ENCODE assay signal across 1 cellular context in the genomic region with DNA sequence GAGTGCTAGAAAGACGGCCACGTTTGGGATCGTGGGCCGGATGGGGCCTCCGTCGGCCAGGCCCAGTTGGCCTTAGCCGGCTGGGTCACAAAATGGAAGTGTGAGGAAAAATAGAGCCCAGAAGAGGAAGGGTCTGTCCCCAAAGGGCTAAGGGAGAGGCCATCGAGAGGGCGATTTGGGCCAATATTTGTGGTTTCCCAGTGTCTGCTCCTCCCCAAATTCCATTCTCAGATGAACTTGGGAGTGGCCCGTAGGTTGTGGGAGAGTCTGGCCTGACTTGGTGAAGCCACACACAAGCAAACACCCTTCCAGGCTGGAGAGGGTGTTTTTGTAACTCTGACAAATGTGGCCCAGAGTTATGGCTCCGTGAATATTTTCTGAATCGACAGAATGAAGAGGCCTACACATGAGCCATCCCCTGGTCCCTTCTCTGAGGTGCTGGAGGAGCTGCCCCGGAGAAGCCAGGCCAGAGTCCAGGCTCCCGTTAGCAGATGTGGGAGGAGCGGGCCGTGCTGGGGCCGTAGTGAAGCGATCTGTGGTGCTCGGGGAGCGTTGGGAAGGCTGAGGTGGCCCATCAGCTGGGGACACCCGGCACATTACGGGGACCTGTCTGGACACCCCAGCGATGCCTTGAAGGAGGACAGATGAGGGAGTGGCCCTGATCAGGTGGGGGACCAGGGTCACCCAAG.
A peak's percentile ranks its signal among the peaks of the same experiment; 100 is the strongest.
TF ChIP-seq lines count a peak whose summit lies in the region.

No MANE protein-coding gene starts in this region.

TF ChIP-seq in HEK293, 187 proteins besides CTCF, POLR2A, EP300 and RAD21 (continued from another document):
- TF ChIP-seq IKZF3 (tag by site-specific recombination; IDR thresholded peaks at IDR 0.05): peak; percentile 37; the same call in 1 of the 2 replicates
- no peak for TF ChIP-seq ZNF184 (tag by site-specific recombination; IDR thresholded peaks at IDR 0.05)
- no peak for TF ChIP-seq ZNF132 (tag by site-specific recombination; IDR thresholded peaks at IDR 0.05; ENCODE audit: borderline replicate concordance)
- TF ChIP-seq, protein P1, sequence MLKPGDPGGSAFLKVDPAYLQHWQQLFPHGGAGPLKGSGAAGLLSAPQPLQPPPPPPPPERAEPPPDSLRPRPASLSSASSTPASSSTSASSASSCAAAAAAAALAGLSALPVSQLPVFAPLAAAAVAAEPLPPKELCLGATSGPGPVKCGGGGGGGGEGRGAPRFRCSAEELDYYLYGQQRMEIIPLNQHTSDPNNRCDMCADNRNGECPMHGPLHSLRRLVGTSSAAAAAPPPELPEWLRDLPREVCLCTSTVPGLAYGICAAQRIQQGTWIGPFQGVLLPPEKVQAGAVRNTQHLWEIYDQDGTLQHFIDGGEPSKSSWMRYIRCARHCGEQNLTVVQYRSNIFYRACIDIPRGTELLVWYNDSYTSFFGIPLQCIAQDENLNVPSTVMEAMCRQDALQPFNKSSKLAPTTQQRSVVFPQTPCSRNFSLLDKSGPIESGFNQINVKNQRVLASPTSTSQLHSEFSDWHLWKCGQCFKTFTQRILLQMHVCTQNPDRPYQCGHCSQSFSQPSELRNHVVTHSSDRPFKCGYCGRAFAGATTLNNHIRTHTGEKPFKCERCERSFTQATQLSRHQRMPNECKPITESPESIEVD (tag by site-specific recombination; IDR thresholded peaks at IDR 0.05): no peak
- TF ChIP-seq MEIS1 (CRISPR knock-in tag; IDR thresholded peaks at IDR 0.05; ENCODE audit: borderline replicate concordance): no peak
- TF ChIP-seq ZFP41 (tag by site-specific recombination; IDR thresholded peaks at IDR 0.05; ENCODE audit: borderline replicate concordance): no peak
- no peak for TF ChIP-seq HIC1 (tag by site-specific recombination; IDR thresholded peaks at IDR 0.05)
- no peak for TF ChIP-seq ZNF544 (tag by site-specific recombination; IDR thresholded peaks at IDR 0.05)
- no peak for TF ChIP-seq ZNF768 (tag by site-specific recombination; IDR thresholded peaks at IDR 0.05)
- TF ChIP-seq ZFHX2 (tag by site-specific recombination; conservative IDR thresholded peaks at IDR 0.05): no peak
- no peak for TF ChIP-seq ZSCAN18 (tag by site-specific recombination; IDR thresholded peaks at IDR 0.05)
- no peak for TF ChIP-seq HOXC10 (CRISPR knock-in tag; IDR thresholded peaks at IDR 0.05)
- no peak for TF ChIP-seq ZNF610 (tag by site-specific recombination; IDR thresholded peaks at IDR 0.05; ENCODE audit: borderline replicate concordance)
- TF ChIP-seq, protein P2, sequence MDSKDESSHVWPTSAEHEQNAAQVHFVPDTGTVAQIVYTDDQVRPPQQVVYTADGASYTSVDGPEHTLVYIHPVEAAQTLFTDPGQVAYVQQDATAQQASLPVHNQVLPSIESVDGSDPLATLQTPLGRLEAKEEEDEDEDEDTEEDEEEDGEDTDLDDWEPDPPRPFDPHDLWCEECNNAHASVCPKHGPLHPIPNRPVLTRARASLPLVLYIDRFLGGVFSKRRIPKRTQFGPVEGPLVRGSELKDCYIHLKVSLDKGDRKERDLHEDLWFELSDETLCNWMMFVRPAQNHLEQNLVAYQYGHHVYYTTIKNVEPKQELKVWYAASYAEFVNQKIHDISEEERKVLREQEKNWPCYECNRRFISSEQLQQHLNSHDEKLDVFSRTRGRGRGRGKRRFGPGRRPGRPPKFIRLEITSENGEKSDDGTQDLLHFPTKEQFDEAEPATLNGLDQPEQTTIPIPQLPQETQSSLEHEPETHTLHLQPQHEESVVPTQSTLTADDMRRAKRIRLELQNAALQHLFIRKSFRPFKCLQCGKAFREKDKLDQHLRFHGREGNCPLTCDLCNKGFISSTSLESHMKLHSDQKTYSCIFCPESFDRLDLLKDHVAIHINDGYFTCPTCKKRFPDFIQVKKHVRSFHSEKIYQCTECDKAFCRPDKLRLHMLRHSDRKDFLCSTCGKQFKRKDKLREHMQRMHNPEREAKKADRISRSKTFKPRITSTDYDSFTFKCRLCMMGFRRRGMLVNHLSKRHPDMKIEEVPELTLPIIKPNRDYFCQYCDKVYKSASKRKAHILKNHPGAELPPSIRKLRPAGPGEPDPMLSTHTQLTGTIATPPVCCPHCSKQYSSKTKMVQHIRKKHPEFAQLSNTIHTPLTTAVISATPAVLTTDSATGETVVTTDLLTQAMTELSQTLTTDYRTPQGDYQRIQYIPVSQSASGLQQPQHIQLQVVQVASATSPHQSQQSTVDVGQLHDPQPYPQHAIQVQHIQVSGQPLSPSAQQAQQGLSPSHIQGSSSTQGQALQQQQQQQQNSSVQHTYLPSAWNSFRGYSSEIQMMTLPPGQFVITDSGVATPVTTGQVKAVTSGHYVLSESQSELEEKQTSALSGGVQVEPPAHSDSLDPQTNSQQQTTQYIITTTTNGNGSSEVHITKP (tag by site-specific recombination; IDR thresholded peaks at IDR 0.05): peak; percentile 64
- TF ChIP-seq BCL11A (tag by site-specific recombination; IDR thresholded peaks at IDR 0.05; ENCODE audit: low read depth): no peak
- peak; percentile 78 for TF ChIP-seq ZBTB17 (tag by site-specific recombination; IDR thresholded peaks at IDR 0.05)
- TF ChIP-seq, protein P3, sequence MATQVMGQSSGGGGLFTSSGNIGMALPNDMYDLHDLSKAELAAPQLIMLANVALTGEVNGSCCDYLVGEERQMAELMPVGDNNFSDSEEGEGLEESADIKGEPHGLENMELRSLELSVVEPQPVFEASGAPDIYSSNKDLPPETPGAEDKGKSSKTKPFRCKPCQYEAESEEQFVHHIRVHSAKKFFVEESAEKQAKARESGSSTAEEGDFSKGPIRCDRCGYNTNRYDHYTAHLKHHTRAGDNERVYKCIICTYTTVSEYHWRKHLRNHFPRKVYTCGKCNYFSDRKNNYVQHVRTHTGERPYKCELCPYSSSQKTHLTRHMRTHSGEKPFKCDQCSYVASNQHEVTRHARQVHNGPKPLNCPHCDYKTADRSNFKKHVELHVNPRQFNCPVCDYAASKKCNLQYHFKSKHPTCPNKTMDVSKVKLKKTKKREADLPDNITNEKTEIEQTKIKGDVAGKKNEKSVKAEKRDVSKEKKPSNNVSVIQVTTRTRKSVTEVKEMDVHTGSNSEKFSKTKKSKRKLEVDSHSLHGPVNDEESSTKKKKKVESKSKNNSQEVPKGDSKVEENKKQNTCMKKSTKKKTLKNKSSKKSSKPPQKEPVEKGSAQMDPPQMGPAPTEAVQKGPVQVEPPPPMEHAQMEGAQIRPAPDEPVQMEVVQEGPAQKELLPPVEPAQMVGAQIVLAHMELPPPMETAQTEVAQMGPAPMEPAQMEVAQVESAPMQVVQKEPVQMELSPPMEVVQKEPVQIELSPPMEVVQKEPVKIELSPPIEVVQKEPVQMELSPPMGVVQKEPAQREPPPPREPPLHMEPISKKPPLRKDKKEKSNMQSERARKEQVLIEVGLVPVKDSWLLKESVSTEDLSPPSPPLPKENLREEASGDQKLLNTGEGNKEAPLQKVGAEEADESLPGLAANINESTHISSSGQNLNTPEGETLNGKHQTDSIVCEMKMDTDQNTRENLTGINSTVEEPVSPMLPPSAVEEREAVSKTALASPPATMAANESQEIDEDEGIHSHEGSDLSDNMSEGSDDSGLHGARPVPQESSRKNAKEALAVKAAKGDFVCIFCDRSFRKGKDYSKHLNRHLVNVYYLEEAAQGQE (tag by site-specific recombination; IDR thresholded peaks at IDR 0.05): no peak
- no peak for TF ChIP-seq ZBTB7A (tag by site-specific recombination; IDR thresholded peaks at IDR 0.05; ENCODE audit: low read depth)
- TF ChIP-seq ZNF394 (tag by site-specific recombination; IDR thresholded peaks at IDR 0.05; ENCODE audit: borderline replicate concordance): peak; percentile 54; the same call in 1 of the 2 replicates
TF ChIP-seq in HEK293: peak in this region for 20.
